In the genomic region with DNA sequence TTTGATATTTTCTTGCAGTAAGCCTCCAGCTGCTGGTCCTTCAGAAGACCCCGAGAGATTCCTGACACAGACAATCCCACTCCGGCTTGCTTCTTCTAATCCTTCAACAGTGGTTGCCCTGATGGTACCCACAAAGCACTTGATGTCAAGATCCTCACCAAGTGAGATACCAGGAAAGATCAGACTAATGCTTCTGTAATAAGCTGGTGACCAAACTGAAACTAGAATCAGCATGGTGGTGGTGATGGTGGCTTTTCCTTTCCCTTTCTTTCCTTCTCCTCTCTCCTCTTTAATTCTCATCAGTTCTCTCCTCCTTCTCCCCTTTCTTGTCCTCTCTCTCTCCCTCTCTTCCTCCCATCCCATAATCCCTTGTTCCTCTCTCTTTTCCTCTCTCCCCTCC, we compare ENCODE assay signal across 34 cellular contexts.
"Had no signal": no experiment of that assay in that cellular context is flagged by ENCODE, and none has a peak within 500 bp of the region (broad histone marks: within the 10 kb centered on the region; RNA-seq: fewer than 3 reads in every experiment).

No MANE protein-coding gene starts in this region.

- FAIRE-seq: astrocyte, RCC 7860 had no signal

- H3K4me1 Mint-ChIP-seq: activated B cell treated with CpG ODN at 0.5 μM for 24 hours had no signal

- DNase-seq: activated B cell treated with CpG ODN at 0.5 μM for 24 hours; activated CD4-positive, alpha-beta memory T cell treated with anti-CD3 and anti-CD28 coated beads for 36 hours; activated CD4-positive, alpha-beta T cell treated with anti-CD3 and anti-CD28 coated beads for 4 hours; activated CD4-positive, alpha-beta T cell treated with anti-CD3 and anti-CD28 coated beads, Interleukin-2, amount 50 U/mL, for 1 hour; activated CD4-positive, CD25-positive, alpha-beta regulatory T cell treated with anti-CD3 and anti-CD28 coated beads, Interleukin-2, amount 50 U/mL, for 72 hours; activated CD8-positive, alpha-beta memory T cell treated with anti-CD3 and anti-CD28 coated beads, Interleukin-2, amount 50 U/mL, for 4 hours; activated gamma-delta T cell treated with Interleukin-2 at 50 U/mL for 16 hours; activated naive CD4-positive, alpha-beta T cell treated with anti-CD3 and anti-CD28 coated beads for 36 hours; activated T-cell treated with anti-CD3 and anti-CD28 coated beads for 4 hours; activated T-cell treated with anti-CD3 and anti-CD28 coated beads, Interleukin-2, amount 50 U/mL, for 4 hours; adrenal gland; body of pancreas; cerebellar nuclear complex; NCI-H1105; NCI-H1436; NCI-H1694; NCI-H1930; NCI-H2081 treated with DMSO at 0.1 percent for 48 hours; NCI-H345; NCI-H524 treated with DMSO at 0.1 percent for 48 hours; NK-92 treated with Interleukin-12 subunit alpha and Interleukin-12 subunit beta, amount 100 ng/mL, for 24 hours; PC-3; SW 1271; T-helper 1 cell; T-helper 2 cell; T-helper 9 cell had no signal

- H3K27ac Mint-ChIP-seq: activated B cell treated with CpG ODN at 0.5 μM for 24 hours; activated CD4-positive, alpha-beta memory T cell treated with anti-CD3 and anti-CD28 coated beads for 36 hours; activated naive CD4-positive, alpha-beta T cell treated with anti-CD3 and anti-CD28 coated beads for 36 hours; activated naive CD4-positive, alpha-beta T cell treated with anti-CD3 and anti-CD28 coated beads, Interleukin-2, amount 50 U/mL, for 72 hours; activated T-helper 1 cell treated with anti-CD3 and anti-CD28 coated beads, Interleukin-12 subunit alpha, Interleukin-12 subunit beta, Interleukin-2, Interleukin-4 antibody, amounts not matched to agents 30 ng/mL and 10 ng/mL and 1 ng/mL, durations not matched to agents 14 hours and 24 hours and 36 hours had no signal

- H3K9me3 ChIP-seq: adrenal gland, body of pancreas, breast epithelium had no signal

- ATAC-seq: activated naive CD4-positive, alpha-beta T cell treated with anti-CD3 and anti-CD28 coated beads, Interleukin-2, amount 50 U/mL, for 72 hours; activated T-cell treated with anti-CD3 and anti-CD28 coated beads, Interleukin-2, amount 50 U/mL, for 4 hours; body of pancreas; PC-3; Right ventricle myocardium inferior had no signal

- H3K36me3 ChIP-seq: adrenal gland, breast epithelium had no signal

- H3K4me3 ChIP-seq: adrenal gland, body of pancreas, breast epithelium had no signal

- H3K27ac ChIP-seq: adrenal gland, body of pancreas, breast epithelium, RWPE1, VCaP had no signal

- H3K27me3 ChIP-seq: adrenal gland, body of pancreas, breast epithelium had no signal

- H3K9me3 Mint-ChIP-seq: activated B cell treated with CpG ODN at 0.5 μM for 24 hours; activated CD4-positive, alpha-beta memory T cell treated with anti-CD3 and anti-CD28 coated beads for 36 hours; activated naive CD4-positive, alpha-beta T cell treated with anti-CD3 and anti-CD28 coated beads for 36 hours; activated T-cell treated with anti-CD3 and anti-CD28 coated beads, Interleukin-2, amount 50 U/mL, for 4 hours; activated T-helper 1 cell treated with anti-CD3 and anti-CD28 coated beads, Interleukin-12 subunit alpha, Interleukin-12 subunit beta, Interleukin-2, Interleukin-4 antibody, amounts not matched to agents 30 ng/mL and 10 ng/mL and 1 ng/mL, durations not matched to agents 14 hours and 24 hours and 36 hours had no signal

- H3K4me1 ChIP-seq: adrenal gland, body of pancreas, breast epithelium had no signal

- H3K4me3 Mint-ChIP-seq: activated B cell treated with CpG ODN at 0.5 μM for 24 hours; activated CD4-positive, alpha-beta memory T cell treated with anti-CD3 and anti-CD28 coated beads for 36 hours; activated naive CD4-positive, alpha-beta T cell treated with anti-CD3 and anti-CD28 coated beads for 36 hours; activated T-cell treated with anti-CD3 and anti-CD28 coated beads, Interleukin-2, amount 50 U/mL, for 4 hours; activated T-helper 1 cell treated with anti-CD3 and anti-CD28 coated beads, Interleukin-12 subunit alpha, Interleukin-12 subunit beta, Interleukin-2, Interleukin-4 antibody, amounts not matched to agents 30 ng/mL and 10 ng/mL and 1 ng/mL, durations not matched to agents 14 hours and 24 hours and 36 hours had no signal
